8 cellular contexts compared by ENCODE assay signal in genomic region chr11:9573054-9573774, GRCh38.
A peak's percentile ranks its signal among the peaks of the same experiment; 100 is the strongest.
DNase-seq lines count a peak whose midpoint lies in the region; FAIRE-seq and TF ChIP-seq lines count a peak whose summit lies in the region.

TSS of gene WEE1 (plus strand) at chr11:9573670. CDS start at chr11:9573934, 264 bp downstream.

- TF ChIP-seq CTCF in MM.1S (IDR thresholded peaks at IDR 0.05; ENCODE audit: low read length) (no peak), nephron progenitor cell (IDR thresholded peaks at IDR 0.05) (no peak)

- H3K27me3 ChIP-seq in MM.1S (replicated peaks; ENCODE audit: insufficient read depth, low read length), result no peaks in the 10 kb centered on the region

- H3F3A ChIP-seq in MM.1S (ENCODE audit: insufficient read depth, low read length), result peaks cover 52% of the 10 kb centered on the region

- peaks cover 20% of the 10 kb centered on the region for H3K36me3 Mint-ChIP-seq in nephron progenitor cell (ENCODE audit: low read depth)
- peaks cover 37% of the 10 kb centered on the region for H3K36me3 Mint-ChIP-seq in stimulated activated naive CD8-positive, alpha-beta T cell treated with anti-CD3 and anti-CD28 coated beads, Interleukin-15, Interleukin-2, amounts not matched to agents 100 ng/mL and 50 ng/mL, for 24 hours (ENCODE audit: low read depth)

- no peaks in the 10 kb centered on the region for H3K9me3 Mint-ChIP-seq in nephron progenitor cell
- H3K9me3 Mint-ChIP-seq in stimulated activated naive CD8-positive, alpha-beta T cell treated with anti-CD3 and anti-CD28 coated beads, Interleukin-15, Interleukin-2, amounts not matched to agents 100 ng/mL and 50 ng/mL, for 24 hours, result no peaks in the 10 kb centered on the region

- H3K79me2 ChIP-seq in MM.1S (ENCODE audit: low read length), result peaks cover 44% of the 10 kb centered on the region

- peak within 1 kb of the TSS; percentile 90 for H3K9ac ChIP-seq in MM.1S (ENCODE audit: low read length)

- 0 out of 2 replicates have a peak, but pooled peaks cover 5% of the 10 kb centered on the region for H4K20me1 ChIP-seq in MM.1S (ENCODE audit: insufficient read depth, low read length)

- H3K4me2 ChIP-seq in MM.1S (ENCODE audit: low read depth, low read length), result peak within 1 kb of the TSS; percentile 85

- FAIRE-seq in G401.6 (lab: Jason Lieb, UNC), result peak; percentile 88

- peak within 1 kb of the TSS; percentile 97 for H3K27ac Mint-ChIP-seq in nephron progenitor cell
- H3K27ac Mint-ChIP-seq in stimulated activated naive CD8-positive, alpha-beta T cell treated with anti-CD3 and anti-CD28 coated beads, Interleukin-15, Interleukin-2, amounts not matched to agents 100 ng/mL and 50 ng/mL, for 24 hours, result peak within 1 kb of the TSS; percentile 85

- peaks cover 7% of the 10 kb centered on the region; the same call in 1 of the 2 replicates for H3K36me3 ChIP-seq in MM.1S (replicated peaks; ENCODE audit: insufficient read depth, low read length)

- H3K9me2 ChIP-seq in MM.1S (replicated peaks; ENCODE audit: insufficient read depth, low read length), result no peaks in the 10 kb centered on the region

- DNase-seq in HCEC 1CT (peak; percentile 98), MM.1S (peak; percentile 99), SHP77 treated with DMSO at 0.1 percent for 48 hours (lab: John Stamatoyannopoulos, UW) (peak; percentile 63), fibroblast of the conjunctiva (ENCODE audit: low read depth) (peak; percentile 97), nephron progenitor cell (peak; percentile 97)
- peak; percentile 99 for DNase-seq in activated effector memory CD4-positive, alpha-beta T cell treated with anti-CD3 and anti-CD28 coated beads, Interleukin-2, amount 50 U/mL, for 16 hours

- peaks cover 78% of the 10 kb centered on the region for H3K4me1 Mint-ChIP-seq in nephron progenitor cell
- peaks cover 39% of the 10 kb centered on the region for H3K4me1 Mint-ChIP-seq in stimulated activated naive CD8-positive, alpha-beta T cell treated with anti-CD3 and anti-CD28 coated beads, Interleukin-15, Interleukin-2, amounts not matched to agents 100 ng/mL and 50 ng/mL, for 24 hours (ENCODE audit: low read depth)

- H3K27me3 Mint-ChIP-seq in nephron progenitor cell (ENCODE audit: low read depth, poor library complexity), result peaks cover 3% of the 10 kb centered on the region
- peaks cover 5% of the 10 kb centered on the region for H3K27me3 Mint-ChIP-seq in stimulated activated naive CD8-positive, alpha-beta T cell treated with anti-CD3 and anti-CD28 coated beads, Interleukin-15, Interleukin-2, amounts not matched to agents 100 ng/mL and 50 ng/mL, for 24 hours

- H3K27ac ChIP-seq in MM.1S (ENCODE audit: low read length), result peak within 1 kb of the TSS; percentile 75; the same call in 1 of the 2 replicates

- no peaks in the 10 kb centered on the region for H3K9me3 ChIP-seq in MM.1S (replicated peaks; ENCODE audit: insufficient read depth, low read length)

- peak within 1 kb of the TSS; percentile 84 for H3K4me3 ChIP-seq in MM.1S (ENCODE audit: low read length)

- peak within 1 kb of the TSS; percentile 92 for H2AFZ ChIP-seq in MM.1S (ENCODE audit: low read length)

- H3K4me1 ChIP-seq in MM.1S (ENCODE audit: low read length), result peaks cover 40% of the 10 kb centered on the region

- peak within 1 kb of the TSS; percentile 93 for H3K4me3 Mint-ChIP-seq in nephron progenitor cell
- H3K4me3 Mint-ChIP-seq in stimulated activated naive CD8-positive, alpha-beta T cell treated with anti-CD3 and anti-CD28 coated beads, Interleukin-15, Interleukin-2, amounts not matched to agents 100 ng/mL and 50 ng/mL, for 24 hours, result peak within 1 kb of the TSS; percentile 89

Comparison
In these comparisons a context has a peak if more than half of its experiments do, and no peak if none do; other contexts are left out.
1. Peak in every context shown above with its lines: DNase-seq, H3K4me3 ChIP-seq and H3K27ac ChIP-seq.